In genomic region chr19:17611462-17612244, GRCh38 we compare ENCODE assay signal across 21 cellular contexts. TPM values are rescaled to one million over a fixed set of nuclear protein-coding genes. Genes with fewer than 3 reads are reported as not detected.
A peak's percentile ranks its signal among the peaks of the same experiment; 100 is the strongest.
DNase-seq lines count a peak whose midpoint lies in the region; ATAC-seq and TF ChIP-seq lines count a peak whose summit lies in the region.
"Had no signal": no experiment of that assay in that cellular context is flagged by ENCODE, and none has a peak within 500 bp of the region (broad histone marks: within the 10 kb centered on the region; RNA-seq: fewer than 3 reads in every experiment).

No MANE protein-coding gene starts in this region.

- peaks cover 4% of the 10 kb centered on the region for H3K4me1 Mint-ChIP-seq in chondrocyte (ENCODE audit: low read depth)
- H3K4me1 Mint-ChIP-seq in nephron progenitor cell: peaks cover 14% of the 10 kb centered on the region

- no peak overlapping the region for H3K4me3 ChIP-seq in GM12865 (ENCODE audit: low read depth, low read length)
- H3K4me3 ChIP-seq: MG63, Peyer's patch had no signal

- H3K9me3 Mint-ChIP-seq in chondrocyte (ENCODE audit: low read depth) (no peaks in the 10 kb centered on the region), nephron progenitor cell (peaks cover 5% of the 10 kb centered on the region)
- H3K9me3 Mint-ChIP-seq: T-cell had no signal

- no peak for TF ChIP-seq CTCF in GM12865 (IDR thresholded peaks at IDR 0.05; ENCODE audit: insufficient read depth, low read depth, low read length, missing control alignments)
- TF ChIP-seq CTCF in chondrocyte (IDR thresholded peaks at IDR 0.05): no peak
- TF ChIP-seq CTCF in nephron progenitor cell (IDR thresholded peaks at IDR 0.05): no peak

- DNase-seq in ACHN: peak; percentile 11
- peak; percentile 66 for DNase-seq in GM12865 (ENCODE audit: low read depth)
- peak; percentile 25 for DNase-seq in chondrocyte (ENCODE audit: low spot score)
- peak; percentile 28 for DNase-seq in nephron progenitor cell
- no peak for DNase-seq in mesenteric fat pad (ENCODE audit: low spot score)
- DNase-seq in G401 (ENCODE audit: low spot score): no peak
- no peak for DNase-seq in foreskin melanocyte
- DNase-seq: CD8-positive, alpha-beta memory T cell; GOT3; MG63; NCI-H1092 treated with DMSO at 0.1 percent for 48 hours; NCI-H146; NCI-H2029; NCI-H226; NCI-H510A treated with DMSO at 0.1 percent for 48 hours; NCI-H774; NK-92 treated with Interleukin-12 subunit alpha and Interleukin-12 subunit beta, amount 100 ng/mL, for 24 hours; Peyer's patch; T-cell had no signal

- H3K4me3 Mint-ChIP-seq in chondrocyte (ENCODE audit: unreplicated experiment): no peak overlapping the region
- H3K4me3 Mint-ChIP-seq in nephron progenitor cell: no peak overlapping the region
- H3K4me3 Mint-ChIP-seq: CD8-positive, alpha-beta memory T cell; T-cell had no signal

- in situ Hi-C loops in ACHN (cut with HindIII; ENCODE audit: low pct_ligation_motif_present, low pct_unique_long_range_greater_than_20kb, low sequenced_read_pairs): no loop called here
- in situ Hi-C loops in G401 (cut with HindIII; ENCODE audit: low sequenced_read_pairs): no loop called here

- H3K36me3 Mint-ChIP-seq in chondrocyte (ENCODE audit: low read depth) (no peaks in the 10 kb centered on the region), nephron progenitor cell (ENCODE audit: low read depth) (no peaks in the 10 kb centered on the region)
- H3K36me3 Mint-ChIP-seq: CD8-positive, alpha-beta memory T cell; T-cell had no signal

- H3K27ac Mint-ChIP-seq in chondrocyte (ENCODE audit: unreplicated experiment) (no peak overlapping the region), nephron progenitor cell (no peak overlapping the region)
- H3K27ac Mint-ChIP-seq: T-cell had no signal

- no peaks in the 10 kb centered on the region for H3K27me3 Mint-ChIP-seq in chondrocyte (ENCODE audit: low read depth)
- H3K27me3 Mint-ChIP-seq in nephron progenitor cell (ENCODE audit: low read depth, poor library complexity): peaks cover 6% of the 10 kb centered on the region

- ATAC-seq in HG03520 (IDR thresholded peaks at IDR 0.05; ENCODE audit: unreplicated experiment): no peak
- ATAC-seq: HCT116, T-cell had no signal

RNA-seq across cellular contexts. Expression of gene COLGALT1, which starts 56.2 kb away (rescaled TPM):
- 113 to 146 TPM (median 140 TPM) in 3 replicates for total RNA-seq in chondrocyte
- 117 TPM for total RNA-seq in mesenteric fat pad
- total RNA-seq in G401 (2014; rRNA removed; shearing (Covaris generic)): 73.2 and 75.4 TPM in 2 replicates

Comparison
In these comparisons a context has a peak if more than half of its experiments do, and no peak if none do; other contexts are left out.
1. DNase-seq: peak in ACHN (single experiment), GM12865 (single experiment), chondrocyte (single experiment) and nephron progenitor cell (single experiment); none in mesenteric fat pad (single experiment), G401 (single experiment) and foreskin melanocyte (single experiment).